Comparison of ENCODE assay signal across 8 cellular contexts in the genomic region with DNA sequence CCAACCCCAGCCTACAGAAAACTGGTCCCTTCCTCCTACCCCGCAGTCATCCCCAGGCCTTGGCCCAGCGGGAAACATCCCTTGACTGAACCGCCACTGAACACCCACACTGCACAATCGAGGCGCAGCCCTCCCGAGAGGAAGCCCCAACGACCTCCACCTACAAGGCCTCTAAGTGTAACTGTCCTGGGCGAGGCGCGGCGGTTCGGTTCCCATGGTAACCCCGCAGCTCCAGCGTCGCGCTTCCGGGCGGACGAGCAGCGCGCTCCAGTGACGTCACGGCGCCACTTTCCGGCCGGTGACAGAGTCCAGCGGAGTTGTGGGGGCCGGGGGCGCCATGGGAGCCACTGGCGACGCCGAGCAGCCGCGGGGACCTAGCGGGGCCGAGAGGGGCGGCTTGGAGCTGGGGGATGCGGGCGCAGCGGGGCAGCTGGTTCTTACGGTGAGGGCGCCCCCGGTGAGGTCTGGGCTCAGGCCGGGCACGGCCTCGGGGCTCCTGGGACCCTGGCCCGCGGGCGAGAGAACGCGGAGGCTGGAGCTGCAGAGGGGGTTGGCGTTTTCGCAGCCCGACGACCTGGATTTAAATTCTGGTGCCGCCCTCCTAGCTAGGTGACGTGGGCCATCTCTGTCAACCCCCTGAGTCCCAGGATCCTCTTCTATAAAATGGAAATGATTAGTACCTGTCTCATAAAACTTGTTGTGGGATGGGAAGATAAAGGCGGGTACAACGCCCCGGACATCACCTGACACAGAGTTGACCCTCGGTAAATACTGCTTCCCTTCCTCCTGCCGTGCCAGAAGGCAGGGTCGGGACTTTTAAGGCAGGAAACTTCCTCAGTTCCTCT. TPM values are rescaled to one million over a fixed set of nuclear protein-coding genes. Genes with fewer than 3 reads are reported as not detected.
DNase-seq lines count a peak whose midpoint lies in the region; ATAC-seq and TF ChIP-seq lines count a peak whose summit lies in the region.

TSS of gene DNTTIP1 (plus strand) at position 287 of the 845 bp plus-strand sequence. CDS start at position 338, 51 bp downstream.
TSS of gene WFDC3 (minus strand) at position 216 of the 845 bp plus-strand sequence. CDS start 1,908 bp downstream, outside the sequence.

- TF ChIP-seq POLR2A in upper lobe of left lung (IDR thresholded peaks at IDR 0.05): peak in 3 of 4 donors; percentile 13 to 89 (median 88)

- WGBS in upper lobe of left lung, 2 donors: 0% methylated on average over 18 to 58 of the region's 63 CpGs

- peaks cover 11 to 21% (median 14%) of the 10 kb centered on the region in 4 donors for H3K4me1 ChIP-seq in upper lobe of left lung

- H3K4me3 ChIP-seq in GM12864 (ENCODE audit: low read depth, low read length) (peak within 1 kb of the TSS; percentile 96), upper lobe of left lung (peak within 1 kb of the TSS; percentile 84 to 99 (median 96))

- H3K9me3 ChIP-seq in upper lobe of left lung: no peaks in the 10 kb centered on the region

- H3K27ac ChIP-seq in upper lobe of left lung: peak within 1 kb of the TSS; percentile 95 to 99 (median 96)

- DNase-seq in GM12864 (ENCODE audit: low read depth) (peak; percentile 61), NCI-H1436 (lab: John Stamatoyannopoulos, UW) (peak; percentile 84), T-helper 1 cell (peak; percentile 74 to 92 (median 81)), amniotic stem cell (lab: John Stamatoyannopoulos, UW) (peak; percentile 71), left ventricle myocardium superior (peak; percentile 96), posterior vena cava (ENCODE audit: low spot score) (peak; percentile 99), upper lobe of left lung (peak; percentile 92 to 98)

- ATAC-seq in HG02642 (IDR thresholded peaks at IDR 0.05; ENCODE audit: poor library complexity, unreplicated experiment): peak; percentile 92
- peak; percentile 98 for ATAC-seq in left ventricle myocardium superior
- ATAC-seq in upper lobe of left lung (ENCODE audit: low FRiP score in 2 of 2): peak; percentile 93 to 99

- intact Hi-C loops in left ventricle myocardium superior (cut with micrococcal nuclease): no loop called here
- intact Hi-C loops in posterior vena cava (cut with DNase I): loop anchor here in 1 of 2 donors (10.0 kb wide), 1 partner anchor 573 kb away; no protein-coding TSS in a partner anchor

- H3K27me3 ChIP-seq in upper lobe of left lung: no peaks in the 10 kb centered on the region

- peaks cover 17 to 35% (median 27%) of the 10 kb centered on the region in 4 donors for H3K36me3 ChIP-seq in upper lobe of left lung

- peak in 1 of 4 donors; percentile 39 for TF ChIP-seq EP300 in upper lobe of left lung (IDR thresholded peaks at IDR 0.05)

- TF ChIP-seq CTCF in GM12864 (IDR thresholded peaks at IDR 0.05; ENCODE audit: low read depth, low read length, missing control alignments): no peak
- TF ChIP-seq CTCF in upper lobe of left lung (IDR thresholded peaks at IDR 0.05): peak in 3 of 6 experiments; percentile 21 to 25 (median 22)

RNA-seq across cellular contexts. Expression of gene DNTTIP1, which starts in this region (rescaled TPM):
- total RNA-seq in left ventricle myocardium superior (16.2 TPM), posterior vena cava (10 to 100 TPM; 20.3 to 23.7 TPM), upper lobe of left lung (10 to 100 TPM; 36.8 to 61.8 (median 46.5) TPM)

RNA-seq across cellular contexts. Expression of gene WFDC3, which starts in this region (rescaled TPM):
- total RNA-seq in left ventricle myocardium superior (not detected), posterior vena cava (1 to 10 TPM in 1 of 2 donors, not detected in 1; 4.7 TPM), upper lobe of left lung (1 to 10 TPM in 4 of 6 donors, under 1 TPM in 1, not detected in 1; 1.00 to 7.1 (median 2.4) TPM)

Comparison
In these comparisons a context has a peak if more than half of its experiments do, and no peak if none do; other contexts are left out.
1. Peak in every context shown above with its lines: DNase-seq, ATAC-seq, H3K4me3 ChIP-seq and H3K27ac ChIP-seq.